2 cellular contexts compared by ENCODE assay signal in the genomic region with DNA sequence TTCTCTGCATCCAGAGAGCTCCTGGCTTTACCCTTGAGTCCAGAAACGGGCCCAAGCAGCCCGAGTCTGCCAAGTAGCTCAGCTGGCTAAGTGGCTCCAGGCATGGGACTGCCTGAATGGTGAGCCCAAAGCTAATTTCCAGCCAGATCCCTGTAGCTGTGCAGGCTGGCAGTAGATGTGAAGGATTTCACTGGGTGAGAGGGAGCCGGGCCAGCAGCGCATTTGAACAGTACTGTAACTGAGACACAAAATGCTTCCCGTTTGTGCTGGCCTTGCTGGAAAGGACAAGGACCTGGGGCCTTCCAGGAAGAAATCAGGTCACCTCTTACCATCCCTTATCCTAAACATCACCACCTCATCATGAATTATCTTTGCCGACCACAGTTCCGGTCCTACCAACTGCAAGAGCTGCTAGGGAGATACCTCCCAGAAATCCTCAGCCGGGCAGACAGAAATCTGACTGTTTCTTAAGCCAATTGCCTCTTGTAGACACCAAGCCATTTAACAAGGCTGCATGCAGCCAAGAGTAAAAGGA.
TF ChIP-seq lines count a peak whose summit lies in the region.

No MANE protein-coding gene starts in this region.

TF ChIP-seq in SK-N-SH treated with all-trans-retinoic acid at 6 μM for 48 hours, 23 proteins besides CTCF, POLR2A, EP300 and RAD21 (continued from another document):
- TF ChIP-seq, protein P1, sequence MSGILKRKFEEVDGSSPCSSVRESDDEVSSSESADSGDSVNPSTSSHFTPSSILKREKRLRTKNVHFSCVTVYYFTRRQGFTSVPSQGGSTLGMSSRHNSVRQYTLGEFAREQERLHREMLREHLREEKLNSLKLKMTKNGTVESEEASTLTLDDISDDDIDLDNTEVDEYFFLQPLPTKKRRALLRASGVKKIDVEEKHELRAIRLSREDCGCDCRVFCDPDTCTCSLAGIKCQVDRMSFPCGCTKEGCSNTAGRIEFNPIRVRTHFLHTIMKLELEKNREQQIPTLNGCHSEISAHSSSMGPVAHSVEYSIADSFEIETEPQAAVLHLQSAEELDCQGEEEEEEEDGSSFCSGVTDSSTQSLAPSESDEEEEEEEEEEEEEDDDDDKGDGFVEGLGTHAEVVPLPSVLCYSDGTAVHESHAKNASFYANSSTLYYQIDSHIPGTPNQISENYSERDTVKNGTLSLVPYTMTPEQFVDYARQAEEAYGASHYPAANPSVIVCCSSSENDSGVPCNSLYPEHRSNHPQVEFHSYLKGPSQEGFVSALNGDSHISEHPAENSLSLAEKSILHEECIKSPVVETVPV (CRISPR knock-in tag; IDR thresholded peaks at IDR 0.05): no peak

TF ChIP-seq in neural cell, 6 proteins besides CTCF, POLR2A, EP300 and RAD21 (continued from another document):
- TF ChIP-seq, protein P2, sequence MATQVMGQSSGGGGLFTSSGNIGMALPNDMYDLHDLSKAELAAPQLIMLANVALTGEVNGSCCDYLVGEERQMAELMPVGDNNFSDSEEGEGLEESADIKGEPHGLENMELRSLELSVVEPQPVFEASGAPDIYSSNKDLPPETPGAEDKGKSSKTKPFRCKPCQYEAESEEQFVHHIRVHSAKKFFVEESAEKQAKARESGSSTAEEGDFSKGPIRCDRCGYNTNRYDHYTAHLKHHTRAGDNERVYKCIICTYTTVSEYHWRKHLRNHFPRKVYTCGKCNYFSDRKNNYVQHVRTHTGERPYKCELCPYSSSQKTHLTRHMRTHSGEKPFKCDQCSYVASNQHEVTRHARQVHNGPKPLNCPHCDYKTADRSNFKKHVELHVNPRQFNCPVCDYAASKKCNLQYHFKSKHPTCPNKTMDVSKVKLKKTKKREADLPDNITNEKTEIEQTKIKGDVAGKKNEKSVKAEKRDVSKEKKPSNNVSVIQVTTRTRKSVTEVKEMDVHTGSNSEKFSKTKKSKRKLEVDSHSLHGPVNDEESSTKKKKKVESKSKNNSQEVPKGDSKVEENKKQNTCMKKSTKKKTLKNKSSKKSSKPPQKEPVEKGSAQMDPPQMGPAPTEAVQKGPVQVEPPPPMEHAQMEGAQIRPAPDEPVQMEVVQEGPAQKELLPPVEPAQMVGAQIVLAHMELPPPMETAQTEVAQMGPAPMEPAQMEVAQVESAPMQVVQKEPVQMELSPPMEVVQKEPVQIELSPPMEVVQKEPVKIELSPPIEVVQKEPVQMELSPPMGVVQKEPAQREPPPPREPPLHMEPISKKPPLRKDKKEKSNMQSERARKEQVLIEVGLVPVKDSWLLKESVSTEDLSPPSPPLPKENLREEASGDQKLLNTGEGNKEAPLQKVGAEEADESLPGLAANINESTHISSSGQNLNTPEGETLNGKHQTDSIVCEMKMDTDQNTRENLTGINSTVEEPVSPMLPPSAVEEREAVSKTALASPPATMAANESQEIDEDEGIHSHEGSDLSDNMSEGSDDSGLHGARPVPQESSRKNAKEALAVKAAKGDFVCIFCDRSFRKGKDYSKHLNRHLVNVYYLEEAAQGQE (IDR thresholded peaks at IDR 0.05; ENCODE audit: borderline replicate concordance): no peak
- TF ChIP-seq EZH2 (IDR thresholded peaks at IDR 0.05; ENCODE audit: borderline replicate concordance, insufficient read depth, low read length, poor library complexity, severe bottlenecking): no peak
